Comparison of ENCODE assay signal across 17 cellular contexts in genomic region chr1:205827623-205828022, GRCh38. TPM values are rescaled to one million over a fixed set of nuclear protein-coding genes. Genes with fewer than 3 reads are reported as not detected.
DNase-seq lines count a peak whose midpoint lies in the region; ATAC-seq and TF ChIP-seq lines count a peak whose summit lies in the region.
"Had no signal": no experiment of that assay in that cellular context is flagged by ENCODE, and none has a peak within 500 bp of the region (broad histone marks: within the 10 kb centered on the region; RNA-seq: fewer than 3 reads in every experiment).

No MANE protein-coding gene starts in this region.

- CTCF ChIA-PET in PC-3 (lab: Charles Lee) = interaction anchor here (0.6 kb wide), 1 partner anchor 53 kb away, joined by 3 read pairs; the partner anchor contains the start of gene RAB29

- POLR2A ChIA-PET in PC-3 (lab: Charles Lee; ENCODE audit: unreplicated experiment) = no interaction called here

- no peaks in the 10 kb centered on the region for H3K9me3 ChIP-seq in PC-3 (ENCODE audit: low read length)
- H3K9me3 ChIP-seq: esophagus muscularis mucosa, tibial nerve had no signal

- ATAC-seq in PC-3 (peak; percentile 67), left colon (peak; percentile 29), GM18520 (IDR thresholded peaks at IDR 0.05; ENCODE audit: unreplicated experiment) (no peak)
- ATAC-seq: GM12878 had no signal

- BruUV-seq in PC-3 (replicated peaks; lab: Mats Ljungman, UMichigan) = no TSS peak

- H3K27me3 ChIP-seq in PC-3 (ENCODE audit: low read length) = peaks cover 16% of the 10 kb centered on the region
- H3K27me3 ChIP-seq: esophagus muscularis mucosa, tibial nerve had no signal

- intact Hi-C loops in PC-3 (cut with micrococcal nuclease) (no loop called here), left colon (cut with DNase I, micrococcal nuclease) (no loop called here)

- no peaks in the 10 kb centered on the region for H3K4me1 ChIP-seq in PC-3 (ENCODE audit: insufficient read depth, low read length)

- TF ChIP-seq RAD21 in Ishikawa (IDR thresholded peaks at IDR 0.05; ENCODE audit: low read depth) = 0 out of 2 replicates have a peak, but pooled peaks have one; percentile 4

- H3K27ac ChIP-seq in PC-3 (ENCODE audit: low read length) = no peak overlapping the region
- H3K27ac ChIP-seq: esophagus muscularis mucosa had no signal

- H3K9ac ChIP-seq in PC-3 (ENCODE audit: low read length) = no peak overlapping the region

- H3K36me3 ChIP-seq in PC-3 (ENCODE audit: low read depth, low read length) = no peaks in the 10 kb centered on the region
- H3K36me3 ChIP-seq: esophagus muscularis mucosa, tibial nerve had no signal

- TF ChIP-seq EP300 in Ishikawa (IDR thresholded peaks at IDR 0.05; ENCODE audit: borderline replicate concordance) = no peak

- H3K4me2 ChIP-seq in PC-3 (ENCODE audit: low read length) = no peak overlapping the region

- no peaks in the 10 kb centered on the region for H4K20me1 ChIP-seq in PC-3 (ENCODE audit: low read length)

- H2AFZ ChIP-seq in PC-3 (ENCODE audit: low read length) = no peak overlapping the region

- H3F3A ChIP-seq in PC-3 (ENCODE audit: low read length, unreplicated experiment) = no peaks in the 10 kb centered on the region

- peak; percentile 43; the same call in 1 of the 2 replicates for TF ChIP-seq CTCF in PC-3 (conservative IDR thresholded peaks at IDR 0.05; ENCODE audit: low read depth, low read length)

- no peak overlapping the region for H3K4me3 ChIP-seq in PC-3 (ENCODE audit: low read length)
- H3K4me3 ChIP-seq: esophagus muscularis mucosa, GM12878, tibial nerve had no signal

- H3K9me2 ChIP-seq in PC-3 (replicated peaks; ENCODE audit: low read length) = no peaks in the 10 kb centered on the region

- peak; percentile 32 for DNase-seq in DMS 273 treated with DMSO at 0.1 percent for 48 hours (lab: John Stamatoyannopoulos, UW)
- DNase-seq in PC-3 = no peak
- DNase-seq in left colon = no peak
- DNase-seq in SHP77 (lab: John Stamatoyannopoulos, UW) = no peak
- DNase-seq in NCI-H2227 (lab: John Stamatoyannopoulos, UW; ENCODE audit: unreplicated experiment) = no peak
- DNase-seq: activated CD4-positive, alpha-beta T cell treated with anti-CD3 and anti-CD28 coated beads, Interleukin-2, amount 50 U/mL, for 48 hours; anterior cingulate cortex; hippocampal formation; naive B cell; NCI-H1048; stimulated activated CD4-positive, alpha-beta T cell treated with anti-CD3 and anti-CD28 coated beads, Interleukin-2, amount 100 ng/mL, for 48 hours had no signal

- H3K79me2 ChIP-seq in PC-3 (ENCODE audit: low read length) = peaks cover 4% of the 10 kb centered on the region; the same call in 1 of the 2 replicates

TF ChIP-seq in Ishikawa, 13 proteins besides CTCF, POLR2A, EP300 and RAD21:
- TF ChIP-seq NFIC (IDR thresholded peaks at IDR 0.05) (no peak), REST (IDR thresholded peaks at IDR 0.05; ENCODE audit: low read depth) (no peak), TCF12 (IDR thresholded peaks at IDR 0.05; ENCODE audit: low read depth) (no peak), USF1 (IDR thresholded peaks at IDR 0.05) (no peak), TAF1 (IDR thresholded peaks at IDR 0.05; ENCODE audit: low read depth) (no peak), MAX (IDR thresholded peaks at IDR 0.05) (no peak), TEAD4 (IDR thresholded peaks at IDR 0.05) (no peak), ZBTB7A (IDR thresholded peaks at IDR 0.05; ENCODE audit: low read depth) (no peak), FOXM1 (IDR thresholded peaks at IDR 0.05; ENCODE audit: borderline replicate concordance, low read depth) (no peak), CREB1 (IDR thresholded peaks at IDR 0.05; ENCODE audit: low read depth) (no peak), CEBPB (IDR thresholded peaks at IDR 0.05) (no peak), EGR1 (IDR thresholded peaks at IDR 0.05) (no peak), YY1 (IDR thresholded peaks at IDR 0.05; ENCODE audit: low read depth) (no peak)

RNA-seq across cellular contexts. Expression of gene SLC41A1, which starts 14.6 kb away (rescaled TPM):
- total RNA-seq in PC-3 (2014; rRNA removed) = 17.2 and 22.8 TPM in 2 replicates
- total RNA-seq in left colon = 1 to 10 TPM; 4.4 to 4.9 TPM

RNA-seq across cellular contexts. Expression of gene PM20D1, which starts 22.3 kb away (rescaled TPM):
- total RNA-seq in PC-3 (2014; rRNA removed) = not detected in 2 replicates
- total RNA-seq in left colon = under 1 TPM in 1 of 2 donors, not detected in 1; 0.17 TPM
- total RNA-seq: GM12878, HT1080 had no signal

RNA-seq across cellular contexts. Expression of gene RAB29, which starts 52.3 kb away (rescaled TPM):
- total RNA-seq in PC-3 (2014; rRNA removed) = 7.4 and 7.9 TPM in 2 replicates
- total RNA-seq in left colon = 1 to 10 TPM; 7.3 to 8.0 TPM
